ENCODE assay signal across 22 cellular contexts in the genomic region with DNA sequence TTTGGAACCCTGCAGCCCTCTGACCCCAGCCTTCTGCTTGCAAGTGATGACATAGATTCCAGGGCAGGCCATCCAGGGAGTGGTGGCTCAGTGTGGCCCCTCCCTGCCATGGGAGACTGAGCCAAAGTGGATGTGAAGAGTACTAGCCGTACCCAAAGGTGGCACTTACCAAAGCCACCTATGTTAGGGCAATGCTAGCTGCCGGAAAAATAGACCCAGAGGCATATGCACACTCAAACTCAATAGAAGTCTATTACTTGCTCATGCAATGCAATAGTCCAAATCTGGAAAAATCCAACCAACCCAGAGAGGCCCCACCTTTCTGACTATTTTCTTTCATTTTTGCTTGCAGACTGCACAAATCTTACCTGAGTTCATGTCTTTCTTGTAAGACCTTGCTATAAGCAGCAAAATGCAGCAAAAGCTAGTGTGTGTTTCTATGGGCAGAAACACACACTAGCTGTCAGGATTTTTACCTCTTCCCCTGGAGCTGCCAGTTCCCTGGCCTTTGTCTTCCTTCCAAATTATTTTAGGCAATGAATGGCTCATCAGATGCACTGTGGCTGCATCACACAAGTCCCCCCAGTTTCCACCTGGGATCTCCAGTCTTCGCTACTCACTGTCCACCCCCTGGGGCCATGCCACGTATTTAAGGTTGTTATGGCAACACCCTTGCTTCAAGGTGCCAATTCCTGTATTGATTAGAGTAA.
"Had no signal": no experiment of that assay in that cellular context is flagged by ENCODE, and none has a peak within 500 bp of the region (broad histone marks: within the 10 kb centered on the region; RNA-seq: fewer than 3 reads in every experiment).

No MANE protein-coding gene starts in this region.

- H3K27ac ChIP-seq: KMS-11, SJSA1, SK-N-MC had no signal

- DNase-seq: IMR-90, Kasumi-1, MM.1S, NCI-H1092 treated with DMSO at 0.1 percent for 48 hours, NCI-H1436 treated with DMSO at 0.1 percent for 48 hours, NCI-H187, NCI-H2029, NCI-H2081 treated with DMSO at 0.1 percent for 48 hours, NCI-H2171, NCI-H226, NCI-H446, NCI-H510A, NCI-H524 treated with DMSO at 0.1 percent for 48 hours, NCI-H774, Right ventricle myocardium superior, RPMI8226, SIG-M5 had no signal

- FAIRE-seq: HepG2, RCC 7860 had no signal

- ATAC-seq: HepG2 had no signal

- H3K9ac ChIP-seq: KMS-11 had no signal

- H3K27me3 ChIP-seq: SJSA1 had no signal

- H3K4me1 ChIP-seq: SJSA1 had no signal

- H3K4me3 ChIP-seq: SJSA1, SK-N-MC had no signal

- H3K4me2 ChIP-seq: KMS-11 had no signal

- H3K36me3 ChIP-seq: SJSA1 had no signal
